ENCODE assay signal across 23 cellular contexts in genomic region chr2:33073018-33073417, GRCh38.
DNase-seq lines count a peak whose midpoint lies in the region; ATAC-seq and TF ChIP-seq lines count a peak whose summit lies in the region.
"Had no signal": no experiment of that assay in that cellular context is flagged by ENCODE, and none has a peak within 500 bp of the region (broad histone marks: within the 10 kb centered on the region; RNA-seq: fewer than 3 reads in every experiment).

No MANE protein-coding gene starts in this region.

- H3K4me1 Mint-ChIP-seq in stimulated activated naive CD8-positive, alpha-beta T cell treated with anti-CD3 and anti-CD28 coated beads, Interleukin-15, amount 100 ng/mL, for 72 hours = no peaks in the 10 kb centered on the region

- H3K27me3 ChIP-seq in RWPE2 (ENCODE audit: insufficient read depth, poor library complexity, severe bottlenecking) = no peaks in the 10 kb centered on the region
- H3K27me3 ChIP-seq: uterus had no signal

- no peak overlapping the region for H3K27ac Mint-ChIP-seq in stimulated activated naive CD8-positive, alpha-beta T cell treated with anti-CD3 and anti-CD28 coated beads, Interleukin-15, amount 100 ng/mL, for 72 hours
- H3K27ac Mint-ChIP-seq: activated CD4-positive, alpha-beta memory T cell treated with anti-CD3 and anti-CD28 coated beads, Interleukin-2, amount 10 ng/mL, durations not matched to agents 7 days and 5 days; dendritic cell treated with granulocyte-macrophage colony-stimulating factor and Interleukin-4, amounts not matched to agents 40 ng/mL and 50 ng/mL, for 4 days had no signal

- no peaks in the 10 kb centered on the region for H3K9me3 Mint-ChIP-seq in stimulated activated naive CD8-positive, alpha-beta T cell treated with anti-CD3 and anti-CD28 coated beads, Interleukin-15, amount 100 ng/mL, for 72 hours
- H3K9me3 Mint-ChIP-seq: activated CD4-positive, alpha-beta memory T cell treated with anti-CD3 and anti-CD28 coated beads, Interleukin-2, amount 10 ng/mL, durations not matched to agents 7 days and 5 days; dendritic cell treated with granulocyte-macrophage colony-stimulating factor and Interleukin-4, amounts not matched to agents 40 ng/mL and 50 ng/mL, for 4 days had no signal

- H3K27ac ChIP-seq in RWPE2 (ENCODE audit: poor library complexity, severe bottlenecking) (peak overlapping the region; percentile 97), epithelial cell of prostate (peak overlapping the region; percentile 98)
- H3K27ac ChIP-seq: C4-2B, uterus had no signal

- peak; percentile 12 for DNase-seq in GM03348 (ENCODE audit: low spot score)
- DNase-seq in RWPE2 (ENCODE audit: low spot score) = no peak
- DNase-seq in epithelial cell of prostate (ENCODE audit: low read depth, low spot score) = peak; percentile 18
- peak; percentile 42 for DNase-seq in renal cortical epithelial cell (ENCODE audit: low read depth)
- no peak for DNase-seq in stimulated activated naive CD8-positive, alpha-beta T cell treated with anti-CD3 and anti-CD28 coated beads, Interleukin-15, amount 100 ng/mL, for 72 hours
- no peak for DNase-seq in SK-N-DZ (ENCODE audit: low spot score)
- DNase-seq in dedifferentiated amniotic fluid mesenchymal stem cell (ENCODE audit: extremely low spot score) = no peak
- DNase-seq: activated CD4-positive, alpha-beta memory T cell treated with anti-CD3 and anti-CD28 coated beads, Interleukin-2, amount 10 ng/mL, durations not matched to agents 7 days and 5 days; activated CD4-positive, CD25-positive, alpha-beta regulatory T cell; activated effector memory CD4-positive, alpha-beta T cell treated with anti-CD3 and anti-CD28 coated beads, Interleukin-2, amount 50 U/mL, for 16 hours; DMS 273 treated with DMSO at 0.1 percent for 48 hours; GF-D8; left ventricle myocardium superior; mucosa of descending colon; NCI-H1092 treated with DMSO at 0.1 percent for 48 hours; stimulated activated CD4-positive, alpha-beta T cell treated with anti-CD3 and anti-CD28 coated beads, Interleukin-15, amount 100 ng/mL, for 24 hours; substantia nigra; T1000; uterus had no signal

- no peak for TF ChIP-seq CTCF in RWPE2 (IDR thresholded peaks at IDR 0.05; ENCODE audit: poor library complexity, severe bottlenecking)

- no peaks in the 10 kb centered on the region for H3K9me3 ChIP-seq in RWPE2 (ENCODE audit: severe bottlenecking)
- H3K9me3 ChIP-seq: mucosa of descending colon, uterus had no signal

- H3K4me3 Mint-ChIP-seq in stimulated activated naive CD8-positive, alpha-beta T cell treated with anti-CD3 and anti-CD28 coated beads, Interleukin-15, amount 100 ng/mL, for 72 hours = no peak overlapping the region
- H3K4me3 Mint-ChIP-seq: activated CD4-positive, alpha-beta memory T cell treated with anti-CD3 and anti-CD28 coated beads, Interleukin-2, amount 10 ng/mL, durations not matched to agents 7 days and 5 days; dendritic cell treated with granulocyte-macrophage colony-stimulating factor and Interleukin-4, amounts not matched to agents 40 ng/mL and 50 ng/mL, for 4 days had no signal

- peaks cover 46% of the 10 kb centered on the region for H3K4me1 ChIP-seq in RWPE2 (ENCODE audit: insufficient read depth, poor library complexity, severe bottlenecking)

- no peaks in the 10 kb centered on the region for H3K36me3 ChIP-seq in RWPE2 (ENCODE audit: low read depth)
- H3K36me3 ChIP-seq: uterus had no signal

- H3K4me3 ChIP-seq in RWPE2 (ENCODE audit: severe bottlenecking) = no peak overlapping the region
- H3K4me3 ChIP-seq: mucosa of descending colon, uterus had no signal

- H3K27me3 Mint-ChIP-seq in stimulated activated naive CD8-positive, alpha-beta T cell treated with anti-CD3 and anti-CD28 coated beads, Interleukin-15, amount 100 ng/mL, for 72 hours = peaks cover 7% of the 10 kb centered on the region

- ATAC-seq in RWPE2 (ENCODE audit: low read depth) = no peak
- no peak for ATAC-seq in stimulated activated naive CD8-positive, alpha-beta T cell treated with anti-CD3 and anti-CD28 coated beads, Interleukin-15, amount 100 ng/mL, for 72 hours
- no peak for ATAC-seq in HG03521 (IDR thresholded peaks at IDR 0.05; ENCODE audit: unreplicated experiment)
- ATAC-seq: left ventricle myocardium superior, mucosa of descending colon, sciatic nerve had no signal

Comparison
In these comparisons a context has a peak if more than half of its experiments do, and no peak if none do; other contexts are left out.
1. DNase-seq: peak in GM03348 (single experiment), epithelial cell of prostate (single experiment) and renal cortical epithelial cell (single experiment); none in RWPE2 (single experiment), stimulated activated naive CD8-positive, alpha-beta T cell treated with anti-CD3 and anti-CD28 coated beads, Interleukin-15, amount 100 ng/mL, for 72 hours (0 of 2), SK-N-DZ (single experiment) and dedifferentiated amniotic fluid mesenchymal stem cell (single experiment).